ENCODE assay signal across 24 cellular contexts in the genomic region with DNA sequence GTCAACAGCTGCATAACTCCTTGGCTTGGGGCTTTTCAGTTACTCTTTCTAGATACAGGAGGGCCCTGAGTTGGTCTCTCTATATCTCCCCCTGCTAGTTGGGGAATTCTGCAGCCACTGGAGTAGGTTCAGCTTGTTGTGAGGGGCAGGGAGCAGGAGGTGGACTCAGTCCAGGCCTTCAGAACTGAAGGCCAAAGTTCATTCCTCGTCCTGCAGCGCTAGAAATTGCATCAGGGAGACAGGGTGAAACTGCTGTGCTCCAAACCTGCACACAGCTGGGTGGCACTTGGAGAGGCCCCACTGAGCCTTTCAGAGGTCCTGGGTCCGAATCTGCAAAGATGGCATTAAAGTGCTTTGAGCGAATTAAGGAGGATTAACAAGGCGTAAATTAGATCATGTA. TPM values are rescaled to one million over a fixed set of nuclear protein-coding genes. Genes with fewer than 3 reads are reported as not detected.
DNase-seq lines count a peak whose midpoint lies in the region; ATAC-seq, FAIRE-seq and TF ChIP-seq lines count a peak whose summit lies in the region.
"Had no signal": no experiment of that assay in that cellular context is flagged by ENCODE, and none has a peak within 500 bp of the region (broad histone marks: within the 10 kb centered on the region; RNA-seq: fewer than 3 reads in every experiment).

No MANE protein-coding gene starts in this region.

- H3K27ac ChIP-seq in endodermal cell (ENCODE audit: low read depth, low read length) (no peak overlapping the region), liver (ENCODE audit: low read depth in 1 of 2, low read length in 2 of 2) (no peak overlapping the region)
- H3K27ac ChIP-seq: HL-60 had no signal

- ATAC-seq in HG03571 (IDR thresholded peaks at IDR 0.05; ENCODE audit: unreplicated experiment): no peak
- ATAC-seq: GM12878 had no signal

- no peaks in the 10 kb centered on the region for H3K36me3 Mint-ChIP-seq in endodermal cell (ENCODE audit: low read depth)
- H3K36me3 Mint-ChIP-seq: CD4-positive, CD25-positive, alpha-beta regulatory T cell; CD8-positive, alpha-beta memory T cell had no signal

- H3K27ac Mint-ChIP-seq in endodermal cell: no peak overlapping the region
- H3K27ac Mint-ChIP-seq: CD8-positive, alpha-beta memory T cell; H9 had no signal

- H3K4me3 ChIP-seq in endodermal cell (ENCODE audit: low read length) (no peak overlapping the region), liver (ENCODE audit: low read depth in 1 of 3, low read length in 3 of 3) (no peak overlapping the region)
- H3K4me3 ChIP-seq: GM12878, K562 had no signal

- no peak overlapping the region for H3K9ac ChIP-seq in endodermal cell (ENCODE audit: extremely low read depth, low read length, poor library complexity, severe bottlenecking)
- no peak overlapping the region for H3K9ac ChIP-seq in liver (ENCODE audit: low read depth in 1 of 2, low read length in 2 of 2)

- H3K27me3 Mint-ChIP-seq in endodermal cell (ENCODE audit: insufficient read depth): peaks cover 18% of the 10 kb centered on the region

- H3K4me3 Mint-ChIP-seq in endodermal cell: no peak overlapping the region
- H3K4me3 Mint-ChIP-seq: CD4-positive, CD25-positive, alpha-beta regulatory T cell; CD8-positive, alpha-beta memory T cell; H9 had no signal

- no peaks in the 10 kb centered on the region for H3K36me3 ChIP-seq in endodermal cell (ENCODE audit: control insufficient read depth, insufficient read depth, low read length)
- no peaks in the 10 kb centered on the region for H3K36me3 ChIP-seq in liver (ENCODE audit: control insufficient read depth in 4 of 4, insufficient read depth in 3 of 4, low read depth in 1 of 4, low read length in 3 of 4)
- H3K36me3 ChIP-seq: BE2C had no signal

- TF ChIP-seq CTCF in endodermal cell (conservative IDR thresholded peaks at IDR 0.05): no peak
- no peak for TF ChIP-seq CTCF in liver (IDR thresholded peaks at IDR 0.05; ENCODE audit: low read depth, low read length, missing input control)

- FAIRE-seq in GM19239 (lab: Jason Lieb, UNC): no peak
- FAIRE-seq: GM12878, K562 had no signal

- no peaks in the 10 kb centered on the region for H3K27me3 ChIP-seq in endodermal cell (ENCODE audit: control insufficient read depth, insufficient read depth, low read length, poor library complexity, severe bottlenecking)
- no peaks in the 10 kb centered on the region for H3K27me3 ChIP-seq in liver (ENCODE audit: control insufficient read depth in 4 of 4, insufficient read depth in 4 of 4, low read length in 3 of 4)

- WGBS in endodermal cell (ENCODE audit: insufficient coverage in 1 of 2, insufficient read length in 1 of 2), 2 experiments: 89 to 90% methylated on average over 5 of the region's 5 CpGs
- 53% methylated on average over 5 of the region's 5 CpGs for WGBS in liver

- no peak for TF ChIP-seq RAD21 in liver (IDR thresholded peaks at IDR 0.05)

- H3K4me1 ChIP-seq in endodermal cell (ENCODE audit: control insufficient read depth, insufficient read depth, low read length): no peaks in the 10 kb centered on the region
- H3K4me1 ChIP-seq in liver (ENCODE audit: control insufficient read depth in 4 of 4, insufficient read depth in 4 of 4, low read length in 3 of 4): peaks cover 0 to 4% (median 0%) of the 10 kb centered on the region in 4 donors
- H3K4me1 ChIP-seq: BE2C had no signal

- no peaks in the 10 kb centered on the region for H3K9me3 Mint-ChIP-seq in endodermal cell
- H3K9me3 Mint-ChIP-seq: CD8-positive, alpha-beta memory T cell; H9 had no signal

- DNase-seq in NCI-H82 (lab: John Stamatoyannopoulos, UW) (peak; percentile 86), endodermal cell (peak; percentile 44), GM19239 (ENCODE audit: insufficient read length, low spot score) (no peak)
- DNase-seq in stimulated activated CD4-positive, alpha-beta T cell treated with anti-CD3 and anti-CD28 coated beads, Interleukin-4, amount 100 ng/mL, for 24 hours: no peak
- DNase-seq: BE2C; C1 segment of cervical spinal cord; CD4-positive, CD25-positive, alpha-beta regulatory T cell; CD8-positive, alpha-beta memory T cell; COR-L47; DMS 273 treated with DMSO at 0.1 percent for 48 hours; DMS53; DND-41; EL; GOT3; H9; IMR-90 had no signal

- H3K9me3 ChIP-seq in endodermal cell (ENCODE audit: control insufficient read depth, low read length) (no peaks in the 10 kb centered on the region), liver (ENCODE audit: control insufficient read depth in 4 of 4, low read length in 3 of 4) (no peaks in the 10 kb centered on the region)
- H3K9me3 ChIP-seq: BE2C had no signal

- peaks cover 13% of the 10 kb centered on the region for H3K4me1 Mint-ChIP-seq in endodermal cell

TF ChIP-seq in liver, 16 proteins besides CTCF, POLR2A, EP300 and RAD21:
- TF ChIP-seq HNF4A (conservative IDR thresholded peaks at IDR 0.05) (peak; percentile 53 to 89), GABPA (IDR thresholded peaks at IDR 0.05 in 1 of 2, conservative IDR thresholded peaks at IDR 0.05 in 1 of 2) (no peak)

RNA-seq across cellular contexts. Expression of a gene that starts 24.9 kb away (rescaled TPM):
- total RNA-seq in endodermal cell (not detected), liver (not detected)
- polyA plus RNA-seq in endodermal cell (2013, experiment 1 of 2): not detected
- polyA plus RNA-seq in endodermal cell (2013, experiment 2 of 2): not detected
- not detected for polyA plus RNA-seq in liver
- total RNA-seq: A172; CD4-positive, CD25-positive, alpha-beta regulatory T cell; CD8-positive, alpha-beta memory T cell; G401; GM12878; H9; HT1080; IMR-90; K562 had no signal
- polyA plus RNA-seq: CD4-positive, CD25-positive, alpha-beta regulatory T cell; CD8-positive, alpha-beta memory T cell; GM12878; IMR-90; K562 had no signal

RNA-seq across cellular contexts. Expression of a gene that starts 29.4 kb away (rescaled TPM):
- total RNA-seq in endodermal cell (1 to 10 TPM; 2.7 to 3.8 TPM), liver (1 to 10 TPM in 1 of 2 donors, under 1 TPM in 1; 0.50 to 1.4 TPM)
- 0.85 TPM for polyA plus RNA-seq in endodermal cell (2013, experiment 1 of 2)
- polyA plus RNA-seq in endodermal cell (2013, experiment 2 of 2): 0.75 TPM
- polyA plus RNA-seq in liver: under 1 TPM; 0.13 to 0.46 TPM
- total RNA-seq: A172, G401 had no signal

RNA-seq across cellular contexts. Expression of a gene that starts 46.8 kb away (rescaled TPM):
- total RNA-seq in endodermal cell (not detected), liver (not detected)
- polyA plus RNA-seq in endodermal cell (2013, experiment 1 of 2): not detected
- polyA plus RNA-seq in endodermal cell (2013, experiment 2 of 2): not detected
- polyA plus RNA-seq in liver: not detected
- total RNA-seq: A172; CD4-positive, CD25-positive, alpha-beta regulatory T cell; CD8-positive, alpha-beta memory T cell; G401; GM12878; H9; HT1080; IMR-90; K562 had no signal
- polyA plus RNA-seq: CD4-positive, CD25-positive, alpha-beta regulatory T cell; CD8-positive, alpha-beta memory T cell; GM12878; IMR-90; K562 had no signal

Comparison
In these comparisons a context has a peak if more than half of its experiments do, and no peak if none do; other contexts are left out.
1. DNase-seq: peak in NCI-H82 (single experiment) and endodermal cell (single experiment); none in stimulated activated CD4-positive, alpha-beta T cell treated with anti-CD3 and anti-CD28 coated beads, Interleukin-4, amount 100 ng/mL, for 24 hours (single experiment) and GM19239 (single experiment).